ENCODE assay signal across 8 cellular contexts in the genomic region with DNA sequence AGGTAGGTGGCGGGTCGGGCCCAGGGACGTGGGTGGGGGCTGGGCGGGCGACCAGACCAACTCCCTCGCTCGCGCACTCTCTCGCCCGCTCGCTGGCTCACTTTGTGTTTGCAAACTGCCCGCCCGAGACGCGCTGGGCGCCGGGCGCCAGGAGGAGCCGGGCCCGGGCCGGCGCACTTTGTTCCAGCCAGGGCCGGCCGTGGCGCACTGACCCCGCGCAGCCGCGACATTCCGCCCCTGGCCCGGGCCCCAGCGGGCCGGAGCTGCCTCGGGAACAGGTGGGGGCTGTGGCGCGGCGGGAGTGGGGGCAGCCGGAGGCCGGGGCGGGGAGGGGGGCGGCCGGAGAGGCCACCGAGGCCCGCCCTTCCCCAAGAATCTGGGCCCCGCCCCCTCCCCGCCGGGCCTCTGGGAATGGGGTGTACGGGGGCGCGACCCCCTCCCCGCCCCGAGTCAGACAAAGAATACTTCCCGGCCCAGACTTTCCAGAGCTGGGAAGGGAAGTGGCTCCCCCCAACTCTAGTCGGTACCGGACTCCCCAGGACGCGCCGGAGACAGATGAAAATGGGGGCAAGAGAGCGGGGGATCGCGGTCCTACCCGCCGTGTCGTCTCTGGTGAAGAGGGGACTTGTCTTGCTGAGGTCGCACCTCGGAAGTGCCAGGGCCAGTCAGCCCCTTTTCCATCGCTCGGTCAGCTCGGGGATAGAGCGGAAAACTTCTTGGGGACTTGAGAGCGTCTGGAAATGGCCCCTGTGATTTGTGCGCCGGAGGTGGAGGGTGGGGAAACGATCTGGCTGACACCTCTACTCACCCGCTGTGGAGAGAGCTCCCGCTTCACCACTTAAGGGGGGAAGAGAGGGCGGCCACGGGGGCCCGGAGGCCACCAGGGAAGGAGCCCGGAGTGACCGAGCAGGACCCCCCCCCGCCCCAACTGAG. TPM values are rescaled to one million over a fixed set of nuclear protein-coding genes. Genes with fewer than 3 reads are reported as not detected.
DNase-seq lines count a peak whose midpoint lies in the region; ATAC-seq and TF ChIP-seq lines count a peak whose summit lies in the region.

No MANE protein-coding gene starts in this region.

- in situ Hi-C loops in Caki2 (cut with HindIII; ENCODE audit: low pct_unique_long_range_greater_than_20kb, low sequenced_read_pairs) = no loop called here

- peak overlapping the region; percentile 57; the same call in 1 of the 2 replicates for H3K27ac Mint-ChIP-seq in WTC11

- peak overlapping the region; percentile 90 for H3K4me3 Mint-ChIP-seq in WTC11

- peak overlapping the region; percentile 77 for H3K27ac ChIP-seq in epithelial cell of prostate
- H3K27ac ChIP-seq in urinary bladder (ENCODE audit: low read depth) = no peak overlapping the region

- H3K36me3 ChIP-seq in mucosa of stomach (ENCODE audit: control insufficient read depth, insufficient read depth, low read length) (no peaks in the 10 kb centered on the region), urinary bladder (ENCODE audit: insufficient read depth) (no peaks in the 10 kb centered on the region)

- ATAC-seq in GM19467 (IDR thresholded peaks at IDR 0.05; ENCODE audit: unreplicated experiment) (peak; percentile 11), WTC11 (peak; percentile 4)

- TF ChIP-seq CTCF in WTC11 (IDR thresholded peaks at IDR 0.05) = no peak

- H3K4me1 Mint-ChIP-seq in WTC11 = peaks cover 53% of the 10 kb centered on the region

- no peaks in the 10 kb centered on the region for H3K9me3 Mint-ChIP-seq in WTC11

- CTCF ChIA-PET in WTC11 (lab: Charles Lee) = interaction anchor here (0.6 to 1.3 kb wide), 10 partner anchors 38 to 240 kb away, joined by 3 to 4 read pairs (median 3); a partner anchor contains a TSS

- no peaks in the 10 kb centered on the region for H3K9me3 ChIP-seq in mucosa of stomach (ENCODE audit: control insufficient read depth, low read length)

- peaks cover 83% of the 10 kb centered on the region for H3K27me3 Mint-ChIP-seq in WTC11 (ENCODE audit: low read depth)

- no peaks in the 10 kb centered on the region for H3K36me3 Mint-ChIP-seq in WTC11

- POLR2A ChIA-PET in WTC11 (lab: Charles Lee) = no interaction called here

- peak overlapping the region; percentile 81 for H3K4me3 ChIP-seq in mucosa of stomach (ENCODE audit: low read length)
- H3K4me3 ChIP-seq in urinary bladder (ENCODE audit: low read depth, low read length) = peak overlapping the region; percentile 87

- H3K4me1 ChIP-seq in mucosa of stomach (ENCODE audit: control insufficient read depth, insufficient read depth, low read length) = peaks cover 57% of the 10 kb centered on the region
- H3K4me1 ChIP-seq in urinary bladder (ENCODE audit: insufficient read depth) = peaks cover 3% of the 10 kb centered on the region

- DNase-seq in Caki2 (ENCODE audit: low read depth) (peak; percentile 4), HPDE6-E6E7 (ENCODE audit: extremely low spot score) (peak; percentile 29), WTC11 (ENCODE audit: low spot score) (no peak), epithelial cell of prostate (ENCODE audit: low read depth, low spot score) (no peak), A172 (ENCODE audit: low spot score) (no peak)

- under 1% methylated on average over 82 of the region's 82 CpGs for WGBS in urinary bladder

- no peaks in the 10 kb centered on the region for H3K27me3 ChIP-seq in mucosa of stomach (ENCODE audit: control insufficient read depth, insufficient read depth, low read length)

- peak overlapping the region; percentile 85 for H3K9ac ChIP-seq in mucosa of stomach (ENCODE audit: low read length)

TF ChIP-seq in WTC11, 78 proteins besides CTCF, POLR2A, EP300 and RAD21:
- TF ChIP-seq NR1H2 (CRISPR knock-in tag; IDR thresholded peaks at IDR 0.05) (no peak), SOX15 (CRISPR knock-in tag; IDR thresholded peaks at IDR 0.05) (no peak), SP1 (CRISPR knock-in tag; conservative IDR thresholded peaks at IDR 0.05) (no peak; the same call in 1 of the 2 replicates)
- TF ChIP-seq, protein P1, sequence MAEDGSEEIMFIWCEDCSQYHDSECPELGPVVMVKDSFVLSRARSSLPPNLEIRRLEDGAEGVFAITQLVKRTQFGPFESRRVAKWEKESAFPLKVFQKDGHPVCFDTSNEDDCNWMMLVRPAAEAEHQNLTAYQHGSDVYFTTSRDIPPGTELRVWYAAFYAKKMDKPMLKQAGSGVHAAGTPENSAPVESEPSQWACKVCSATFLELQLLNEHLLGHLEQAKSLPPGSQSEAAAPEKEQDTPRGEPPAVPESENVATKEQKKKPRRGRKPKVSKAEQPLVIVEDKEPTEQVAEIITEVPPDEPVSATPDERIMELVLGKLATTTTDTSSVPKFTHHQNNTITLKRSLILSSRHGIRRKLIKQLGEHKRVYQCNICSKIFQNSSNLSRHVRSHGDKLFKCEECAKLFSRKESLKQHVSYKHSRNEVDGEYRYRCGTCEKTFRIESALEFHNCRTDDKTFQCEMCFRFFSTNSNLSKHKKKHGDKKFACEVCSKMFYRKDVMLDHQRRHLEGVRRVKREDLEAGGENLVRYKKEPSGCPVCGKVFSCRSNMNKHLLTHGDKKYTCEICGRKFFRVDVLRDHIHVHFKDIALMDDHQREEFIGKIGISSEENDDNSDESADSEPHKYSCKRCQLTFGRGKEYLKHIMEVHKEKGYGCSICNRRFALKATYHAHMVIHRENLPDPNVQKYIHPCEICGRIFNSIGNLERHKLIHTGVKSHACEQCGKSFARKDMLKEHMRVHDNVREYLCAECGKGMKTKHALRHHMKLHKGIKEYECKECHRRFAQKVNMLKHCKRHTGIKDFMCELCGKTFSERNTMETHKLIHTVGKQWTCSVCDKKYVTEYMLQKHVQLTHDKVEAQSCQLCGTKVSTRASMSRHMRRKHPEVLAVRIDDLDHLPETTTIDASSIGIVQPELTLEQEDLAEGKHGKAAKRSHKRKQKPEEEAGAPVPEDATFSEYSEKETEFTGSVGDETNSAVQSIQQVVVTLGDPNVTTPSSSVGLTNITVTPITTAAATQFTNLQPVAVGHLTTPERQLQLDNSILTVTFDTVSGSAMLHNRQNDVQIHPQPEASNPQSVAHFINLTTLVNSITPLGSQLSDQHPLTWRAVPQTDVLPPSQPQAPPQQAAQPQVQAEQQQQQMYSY (CRISPR knock-in tag; IDR thresholded peaks at IDR 0.05) = peak; percentile 82
- TF ChIP-seq, protein P2, sequence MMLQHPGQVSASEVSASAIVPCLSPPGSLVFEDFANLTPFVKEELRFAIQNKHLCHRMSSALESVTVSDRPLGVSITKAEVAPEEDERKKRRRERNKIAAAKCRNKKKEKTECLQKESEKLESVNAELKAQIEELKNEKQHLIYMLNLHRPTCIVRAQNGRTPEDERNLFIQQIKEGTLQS (CRISPR knock-in tag; conservative IDR thresholded peaks at IDR 0.05) = no peak
- TF ChIP-seq, protein P3, sequence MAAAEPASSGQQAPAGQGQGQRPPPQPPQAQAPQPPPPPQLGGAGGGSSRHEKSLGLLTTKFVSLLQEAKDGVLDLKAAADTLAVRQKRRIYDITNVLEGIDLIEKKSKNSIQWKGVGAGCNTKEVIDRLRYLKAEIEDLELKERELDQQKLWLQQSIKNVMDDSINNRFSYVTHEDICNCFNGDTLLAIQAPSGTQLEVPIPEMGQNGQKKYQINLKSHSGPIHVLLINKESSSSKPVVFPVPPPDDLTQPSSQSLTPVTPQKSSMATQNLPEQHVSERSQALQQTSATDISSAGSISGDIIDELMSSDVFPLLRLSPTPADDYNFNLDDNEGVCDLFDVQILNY (CRISPR knock-in tag; IDR thresholded peaks at IDR 0.05) = no peak
- TF ChIP-seq, protein P4, sequence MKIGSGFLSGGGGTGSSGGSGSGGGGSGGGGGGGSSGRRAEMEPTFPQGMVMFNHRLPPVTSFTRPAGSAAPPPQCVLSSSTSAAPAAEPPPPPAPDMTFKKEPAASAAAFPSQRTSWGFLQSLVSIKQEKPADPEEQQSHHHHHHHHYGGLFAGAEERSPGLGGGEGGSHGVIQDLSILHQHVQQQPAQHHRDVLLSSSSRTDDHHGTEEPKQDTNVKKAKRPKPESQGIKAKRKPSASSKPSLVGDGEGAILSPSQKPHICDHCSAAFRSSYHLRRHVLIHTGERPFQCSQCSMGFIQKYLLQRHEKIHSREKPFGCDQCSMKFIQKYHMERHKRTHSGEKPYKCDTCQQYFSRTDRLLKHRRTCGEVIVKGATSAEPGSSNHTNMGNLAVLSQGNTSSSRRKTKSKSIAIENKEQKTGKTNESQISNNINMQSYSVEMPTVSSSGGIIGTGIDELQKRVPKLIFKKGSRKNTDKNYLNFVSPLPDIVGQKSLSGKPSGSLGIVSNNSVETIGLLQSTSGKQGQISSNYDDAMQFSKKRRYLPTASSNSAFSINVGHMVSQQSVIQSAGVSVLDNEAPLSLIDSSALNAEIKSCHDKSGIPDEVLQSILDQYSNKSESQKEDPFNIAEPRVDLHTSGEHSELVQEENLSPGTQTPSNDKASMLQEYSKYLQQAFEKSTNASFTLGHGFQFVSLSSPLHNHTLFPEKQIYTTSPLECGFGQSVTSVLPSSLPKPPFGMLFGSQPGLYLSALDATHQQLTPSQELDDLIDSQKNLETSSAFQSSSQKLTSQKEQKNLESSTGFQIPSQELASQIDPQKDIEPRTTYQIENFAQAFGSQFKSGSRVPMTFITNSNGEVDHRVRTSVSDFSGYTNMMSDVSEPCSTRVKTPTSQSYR (CRISPR knock-in tag; IDR thresholded peaks at IDR 0.05) = no peak

RNA-seq across cellular contexts. Expression of a gene that starts 1.0 kb away (rescaled TPM):
- 0.03 and 1.6 TPM in 2 replicates for total RNA-seq in Caki2 (2014; rRNA removed; shearing (Covaris generic); ENCODE audit: low replicate concordance)
- total RNA-seq in WTC11 (2021) = 19.5 to 36.6 TPM (median 19.8 TPM) in 3 replicates
- total RNA-seq in urinary bladder = 1.6 TPM
- 18.0 TPM for polyA plus RNA-seq in urinary bladder
- total RNA-seq in A172 (2014; rRNA removed; shearing (Covaris generic)) = 3.9 and 5.4 TPM in 2 replicates

Comparison
In these comparisons a context has a peak if more than half of its experiments do, and no peak if none do; other contexts are left out.
1. DNase-seq: peak in Caki2 (single experiment) and HPDE6-E6E7 (single experiment); none in WTC11 (single experiment), epithelial cell of prostate (single experiment) and A172 (single experiment).